Comparison of ENCODE assay signal across 18 cellular contexts in genomic region chr14:61647704-61648103, GRCh38. TPM values are rescaled to one million over a fixed set of nuclear protein-coding genes. Genes with fewer than 3 reads are reported as not detected.
DNase-seq lines count a peak whose midpoint lies in the region; ATAC-seq, FAIRE-seq and TF ChIP-seq lines count a peak whose summit lies in the region.
"Had no signal": no experiment of that assay in that cellular context is flagged by ENCODE, and none has a peak within 500 bp of the region (broad histone marks: within the 10 kb centered on the region; RNA-seq: fewer than 3 reads in every experiment).

No MANE protein-coding gene starts in this region.

- no peaks in the 10 kb centered on the region for H3K36me3 ChIP-seq in RWPE2 (ENCODE audit: low read depth)

- H3K4me1 ChIP-seq in RWPE2 (ENCODE audit: insufficient read depth, poor library complexity, severe bottlenecking) (peaks cover 44% of the 10 kb centered on the region), foreskin keratinocyte (peaks cover 10% of the 10 kb centered on the region)

- H3K4me3 ChIP-seq in RWPE2 (ENCODE audit: severe bottlenecking): no peak overlapping the region
- H3K4me3 ChIP-seq in epithelial cell of esophagus (ENCODE audit: low read length): no peak overlapping the region

- peak; percentile 85 for FAIRE-seq in urothelium cell line (lab: Jason Lieb, UNC)
- FAIRE-seq: D721Med, GM12892, GM19239, H1 had no signal

- DNase-seq in RWPE2 (ENCODE audit: low spot score) (no peak), epithelial cell of esophagus (ENCODE audit: low read depth) (peak; percentile 86), foreskin keratinocyte (peak; percentile 63 to 84), urothelium cell line (ENCODE audit: low spot score) (no peak)
- DNase-seq: CD8-positive, alpha-beta T cell; COR-L47; DMS153; DND-41; GDM1; HCEC 1CT; HFFc6 had no signal

- peak overlapping the region; percentile 80 for H3K27ac ChIP-seq in RWPE2 (ENCODE audit: poor library complexity, severe bottlenecking)
- H3K27ac ChIP-seq in foreskin keratinocyte: peak overlapping the region; percentile 35

- H3K27me3 ChIP-seq in RWPE2 (ENCODE audit: insufficient read depth, poor library complexity, severe bottlenecking): no peaks in the 10 kb centered on the region
- no peaks in the 10 kb centered on the region for H3K27me3 ChIP-seq in foreskin keratinocyte

- H3K9me3 ChIP-seq in RWPE2 (ENCODE audit: severe bottlenecking): no peaks in the 10 kb centered on the region

- TF ChIP-seq CTCF in RWPE2 (IDR thresholded peaks at IDR 0.05; ENCODE audit: poor library complexity, severe bottlenecking): no peak
- no peak for TF ChIP-seq CTCF in epithelial cell of esophagus (IDR thresholded peaks at IDR 0.05; ENCODE audit: insufficient read depth, low read depth, low read length, missing control alignments)
- no peak for TF ChIP-seq CTCF in foreskin keratinocyte (conservative IDR thresholded peaks at IDR 0.05)

- ATAC-seq in RWPE2 (ENCODE audit: low read depth) (peak; percentile 72), foreskin keratinocyte (peak; percentile 85), GM21737 (IDR thresholded peaks at IDR 0.05; ENCODE audit: unreplicated experiment) (no peak), HG03108 (IDR thresholded peaks at IDR 0.05; ENCODE audit: unreplicated experiment) (no peak), GM18873 (IDR thresholded peaks at IDR 0.05; ENCODE audit: low FRiP score, unreplicated experiment) (no peak)
- ATAC-seq: CD8-positive, alpha-beta T cell had no signal

RNA-seq across cellular contexts. Expression of gene HIF1A, which starts 47.6 kb away (rescaled TPM):
- 122 and 130 TPM in 2 replicates for total RNA-seq in foreskin keratinocyte
- 20.3 and 27.4 TPM in 2 replicates for polyA plus RNA-seq in foreskin keratinocyte

Comparison
In these comparisons a context has a peak if more than half of its experiments do, and no peak if none do; other contexts are left out.
1. ATAC-seq: peak in RWPE2 (single experiment) and foreskin keratinocyte (single experiment); none in GM21737 (single experiment), HG03108 (single experiment) and GM18873 (single experiment).
2. DNase-seq: peak in epithelial cell of esophagus (single experiment) and foreskin keratinocyte (2 of 2); none in RWPE2 (single experiment) and urothelium cell line (single experiment).